In the genomic region with DNA sequence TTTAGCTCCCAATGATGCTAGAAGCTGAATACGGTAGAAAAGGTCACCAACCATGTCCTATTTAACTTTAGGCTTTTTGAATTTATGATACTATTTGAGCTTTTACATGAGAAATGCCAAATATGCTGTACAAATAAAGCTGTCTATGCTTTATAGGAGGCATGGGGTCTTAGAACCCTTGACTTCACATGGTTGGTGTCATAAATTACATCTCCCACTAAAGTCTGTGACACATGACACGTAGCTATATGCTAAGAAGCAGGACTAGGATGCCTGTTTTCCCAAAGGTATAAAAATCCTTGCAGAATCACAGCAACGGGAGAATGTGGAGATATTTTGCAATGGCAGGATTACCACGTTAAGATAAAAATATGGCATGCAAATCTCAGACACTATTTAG, we compare ENCODE assay signal across 7 cellular contexts.
"Had no signal": no experiment of that assay in that cellular context is flagged by ENCODE, and none has a peak within 500 bp of the region (broad histone marks: within the 10 kb centered on the region; RNA-seq: fewer than 3 reads in every experiment).

No MANE protein-coding gene starts in this region.

- DNase-seq: GOT3, H7, KBM-7 had no signal

- H3K27ac ChIP-seq: HL-60 had no signal

- H3K36me3 ChIP-seq: HAP-1 had no signal

- H3K4me3 Mint-ChIP-seq: IgD-negative memory B cell had no signal

- H3K36me3 Mint-ChIP-seq: IgD-negative memory B cell had no signal

- H3K27ac Mint-ChIP-seq: IgD-negative memory B cell had no signal

- H3K9me3 ChIP-seq: HAP-1 had no signal

- H3K4me3 ChIP-seq: HAP-1 had no signal

- FAIRE-seq: HepG2 had no signal

- H3K27me3 Mint-ChIP-seq: IgD-negative memory B cell had no signal
